23 cellular contexts compared by ENCODE assay signal in genomic region chr3:117499189-117499870, GRCh38.
DNase-seq lines count a peak whose midpoint lies in the region; ATAC-seq and TF ChIP-seq lines count a peak whose summit lies in the region.
"Had no signal": no experiment of that assay in that cellular context is flagged by ENCODE, and none has a peak within 500 bp of the region (broad histone marks: within the 10 kb centered on the region; RNA-seq: fewer than 3 reads in every experiment).

No MANE protein-coding gene starts in this region.

- H3K4me3 ChIP-seq in fibroblast of villous mesenchyme (ENCODE audit: low read depth, low read length): no peak overlapping the region
- H3K4me3 ChIP-seq: esophagus muscularis mucosa, SK-N-MC, transverse colon had no signal

- ATAC-seq in GM18870 (IDR thresholded peaks at IDR 0.05; ENCODE audit: unreplicated experiment): peak; percentile 89
- peak; percentile 56 for ATAC-seq in GM21423 (IDR thresholded peaks at IDR 0.05; ENCODE audit: unreplicated experiment)
- ATAC-seq in HG03342 (IDR thresholded peaks at IDR 0.05; ENCODE audit: unreplicated experiment): peak; percentile 70
- ATAC-seq in GM21576 (IDR thresholded peaks at IDR 0.05; ENCODE audit: unreplicated experiment): no peak
- ATAC-seq: natural killer cell; stimulated activated naive CD8-positive, alpha-beta T cell treated with anti-CD3 and anti-CD28 coated beads, Interleukin-15, amount 100 ng/mL, for 72 hours; WTC11 had no signal

- peak; percentile 6 for DNase-seq in fibroblast of villous mesenchyme (ENCODE audit: low read depth)
- no peak for DNase-seq in NCI-H2227 (lab: John Stamatoyannopoulos, UW; ENCODE audit: unreplicated experiment)
- no peak for DNase-seq in DMS79 (lab: John Stamatoyannopoulos, UW)
- DNase-seq in NCI-H748 (lab: John Stamatoyannopoulos, UW; ENCODE audit: unreplicated experiment): no peak
- DNase-seq: activated CD4-positive, alpha-beta memory T cell treated with anti-CD3 and anti-CD28 coated beads, Interleukin-2, amount 10 ng/mL, durations not matched to agents 7 days and 5 days; activated naive CD4-positive, alpha-beta T cell treated with Interleukin-2 at 50 U/mL for 16 hours; activated T-cell treated with anti-CD3 and anti-CD28 coated beads, Interleukin-2, amount 50 U/mL, for 1 hour; aorta; Caco-2; effector memory CD4-positive, alpha-beta T cell; KG1; natural killer cell; NCI-H1930; NCI-H345; stimulated activated naive CD8-positive, alpha-beta T cell treated with anti-CD3 and anti-CD28 coated beads, Interleukin-15, amount 100 ng/mL, for 72 hours; transverse colon had no signal

- no peak for TF ChIP-seq CTCF in fibroblast of villous mesenchyme (IDR thresholded peaks at IDR 0.05; ENCODE audit: insufficient read depth, low read depth, low read length)
